Comparison of ENCODE assay signal across 1 cellular context in the genomic region with DNA sequence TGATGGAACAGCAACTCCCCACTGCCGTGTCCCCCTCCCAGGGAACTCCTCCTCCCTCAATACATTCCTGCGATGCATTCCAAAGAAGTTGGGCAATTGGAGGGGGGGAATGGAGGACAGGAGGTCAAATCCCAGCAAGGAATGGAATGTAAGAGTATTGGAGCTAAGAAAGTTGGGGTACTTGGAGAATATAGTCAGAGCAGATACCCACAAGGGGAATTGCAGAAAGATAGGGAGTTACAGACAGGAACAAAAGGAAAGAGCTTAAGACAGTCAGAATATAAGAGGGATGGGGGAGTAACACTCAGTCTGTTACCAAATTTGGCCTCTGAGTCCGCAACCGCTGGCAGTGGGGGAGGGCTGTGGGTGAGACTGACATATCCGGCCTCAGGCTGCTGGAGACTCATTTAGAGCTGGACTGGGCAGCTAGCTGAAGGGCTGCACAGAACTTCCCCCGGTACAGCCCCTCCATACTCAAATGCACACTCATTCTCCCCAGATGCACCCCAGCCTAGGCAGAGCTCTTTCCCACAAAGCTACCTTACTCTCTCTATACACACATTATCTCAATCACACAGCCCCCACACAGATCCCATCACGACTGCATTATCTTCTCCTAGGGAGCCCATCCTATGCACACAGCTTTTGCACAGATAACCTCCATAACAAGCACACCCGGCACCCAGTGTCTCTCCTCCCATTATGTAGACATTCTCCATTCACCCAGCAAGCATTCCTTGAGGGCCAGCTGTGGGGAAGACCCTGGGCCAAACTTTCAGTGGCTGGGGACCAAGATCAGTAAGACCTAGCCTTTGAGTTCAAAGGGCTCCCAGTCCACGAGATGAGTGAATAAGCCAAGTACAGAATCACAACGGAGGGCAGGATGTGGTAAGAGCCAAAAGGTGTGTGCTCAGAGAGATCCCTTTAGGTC.
TF ChIP-seq lines count a peak whose summit lies in the region.

No MANE protein-coding gene starts in this region.

TF ChIP-seq in HEK293, 187 proteins besides CTCF, POLR2A, EP300 and RAD21 (continued from another document):
- TF ChIP-seq ZFP37 (tag by site-specific recombination; IDR thresholded peaks at IDR 0.05): no peak
- peak; percentile 31; the same call in 1 of the 2 replicates for TF ChIP-seq ZNF341 (tag by site-specific recombination; IDR thresholded peaks at IDR 0.05; ENCODE audit: low read depth)
TF ChIP-seq in HEK293: peak in this region for 2.
